In genomic region chr6:27178001-27178730, GRCh38 we compare ENCODE assay signal across 8 cellular contexts.
DNase-seq lines count a peak whose midpoint lies in the region; TF ChIP-seq lines count a peak whose summit lies in the region.

No MANE protein-coding gene starts in this region.

- TF ChIP-seq CTCF in HFF-Myc (IDR thresholded peaks at IDR 0.05; ENCODE audit: low read depth, low read length, missing control alignments) (no peak), WERI-Rb-1 (IDR thresholded peaks at IDR 0.05; ENCODE audit: low read depth, low read length) (no peak)

- H3K36me3 ChIP-seq in WERI-Rb-1 (no peaks in the 10 kb centered on the region), endocrine pancreas (ENCODE audit: control insufficient read depth, insufficient read depth, low read length) (no peaks in the 10 kb centered on the region), subcutaneous abdominal adipose tissue (ENCODE audit: control insufficient read depth in 5 of 5, insufficient read depth in 5 of 5, low read length in 5 of 5) (no peaks in the 10 kb centered on the region)

- peaks cover 92% of the 10 kb centered on the region for H3K27me3 ChIP-seq in WERI-Rb-1 (ENCODE audit: insufficient read depth, low read depth, severe bottlenecking)
- H3K27me3 ChIP-seq in endocrine pancreas (ENCODE audit: control insufficient read depth, insufficient read depth, low read length): peaks cover 5% of the 10 kb centered on the region
- H3K27me3 ChIP-seq in subcutaneous abdominal adipose tissue (ENCODE audit: control insufficient read depth in 5 of 5, insufficient read depth in 4 of 5, low read length in 5 of 5): no peaks in the 10 kb centered on the region

- H3K4me1 ChIP-seq in endocrine pancreas (ENCODE audit: control insufficient read depth, insufficient read depth, low read length): no peaks in the 10 kb centered on the region
- peaks cover 0 to 25% (median 16%) of the 10 kb centered on the region in 5 donors for H3K4me1 ChIP-seq in subcutaneous abdominal adipose tissue (ENCODE audit: control insufficient read depth in 5 of 5, insufficient read depth in 5 of 5, low read length in 5 of 5)

- H3K4me3 ChIP-seq in HFF-Myc (replicated peaks; ENCODE audit: low read depth, low read length) (peak overlapping the region; percentile 94), WERI-Rb-1 (ENCODE audit: low read depth, low read length) (peak overlapping the region; percentile 78), endocrine pancreas (ENCODE audit: control insufficient read depth, insufficient read depth, low read length) (peak overlapping the region; percentile 83), subcutaneous abdominal adipose tissue (ENCODE audit: low read depth in 1 of 5, low read length in 5 of 5) (peak overlapping the region; percentile 97 to 100 (median 99))

- peak; percentile 89 for DNase-seq in activated CD8-positive, alpha-beta memory T cell treated with anti-CD3 and anti-CD28 coated beads for 24 hours
- DNase-seq in activated CD8-positive, alpha-beta memory T cell treated with anti-CD3 and anti-CD28 coated beads, Interleukin-2, amount 50 U/mL, for 4 hours: no peak
- DNase-seq in HFF-Myc (ENCODE audit: extremely low read depth, low read depth) (peak; percentile 65), NCI-H1105 (lab: John Stamatoyannopoulos, UW) (peak; percentile 39), WERI-Rb-1 (no peak), mesenteric fat pad (ENCODE audit: low spot score) (peak; percentile 33)

- H3K9ac ChIP-seq in endocrine pancreas (ENCODE audit: control insufficient read depth, insufficient read depth, low read length) (no peak overlapping the region), subcutaneous abdominal adipose tissue (ENCODE audit: low read length in 5 of 5) (peak overlapping the region; percentile 70 to 90 (median 83))

- H3K27ac ChIP-seq in WERI-Rb-1: no peak overlapping the region
- H3K27ac ChIP-seq in subcutaneous abdominal adipose tissue (ENCODE audit: low read depth, low read length): peak overlapping the region; percentile 54

- H3K9me3 ChIP-seq in WERI-Rb-1 (ENCODE audit: severe bottlenecking): peaks cover 48% of the 10 kb centered on the region
- H3K9me3 ChIP-seq in endocrine pancreas (ENCODE audit: control insufficient read depth, low read length): no peaks in the 10 kb centered on the region
- H3K9me3 ChIP-seq in subcutaneous abdominal adipose tissue (ENCODE audit: control insufficient read depth in 5 of 5, low read length in 5 of 5): no peaks in the 10 kb centered on the region

Comparison
In these comparisons a context has a peak if more than half of its experiments do, and no peak if none do; other contexts are left out.
1. DNase-seq: peak in activated CD8-positive, alpha-beta memory T cell treated with anti-CD3 and anti-CD28 coated beads for 24 hours (single experiment), HFF-Myc (single experiment), NCI-H1105 (single experiment) and mesenteric fat pad (single experiment); none in activated CD8-positive, alpha-beta memory T cell treated with anti-CD3 and anti-CD28 coated beads, Interleukin-2, amount 50 U/mL, for 4 hours (single experiment) and WERI-Rb-1 (single experiment).
2. Peak in every context shown above with its lines, with median percentiles within 50 percentile points of each other: H3K4me3 ChIP-seq.